In the genomic region with DNA sequence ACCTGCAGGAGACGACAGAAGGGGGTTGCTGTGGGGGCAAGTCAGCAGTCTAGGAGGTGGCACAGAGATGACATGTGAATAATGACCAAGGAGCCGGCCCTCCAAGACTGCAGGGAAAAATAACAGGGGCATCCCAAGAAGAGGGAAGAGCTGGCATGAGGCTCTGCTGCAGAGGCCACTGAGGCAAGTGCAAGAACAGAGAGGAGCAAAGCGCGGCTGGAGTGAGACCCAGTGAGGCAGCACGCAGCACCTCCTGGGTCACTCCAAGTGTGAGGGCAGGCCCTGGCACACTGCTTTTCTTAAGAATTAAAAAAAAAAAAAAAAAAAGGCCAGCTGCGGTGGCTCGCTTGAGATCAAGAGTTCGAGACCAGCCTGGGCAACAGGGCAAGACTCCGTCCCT, we compare ENCODE assay signal across 9 cellular contexts.
DNase-seq lines count a peak whose midpoint lies in the region; ATAC-seq and TF ChIP-seq lines count a peak whose summit lies in the region.
"Had no signal": no experiment of that assay in that cellular context is flagged by ENCODE, and none has a peak within 500 bp of the region (broad histone marks: within the 10 kb centered on the region; RNA-seq: fewer than 3 reads in every experiment).

No MANE protein-coding gene starts in this region.

- no peak overlapping the region for H3K18ac ChIP-seq in mesenchymal stem cell (ENCODE audit: low read depth in 1 of 2, low read length in 2 of 2)

- no peaks in the 10 kb centered on the region for H3K27me3 Mint-ChIP-seq in activated T-cell treated with anti-CD3 and anti-CD28 coated beads, Interleukin-2, amount 50 U/mL, for 72 hours (ENCODE audit: low read depth)
- no peaks in the 10 kb centered on the region for H3K27me3 Mint-ChIP-seq in activated T-helper 2 cell treated with anti-CD3 and anti-CD28 coated beads, Interferon-gamma antibody, Interleukin-2, Interleukin-4, amounts not matched to agents 10 μg/mL and 5 μg/mL and 100 μg/mL, durations not matched to agents 14 hours and 24 hours and 36 hours (ENCODE audit: low read depth)

- H3K79me1 ChIP-seq in mesenchymal stem cell (replicated peaks; ENCODE audit: low read length, poor library complexity, severe bottlenecking), result peaks cover 38% of the 10 kb centered on the region

- TF ChIP-seq CTCF in thyroid gland (IDR thresholded peaks at IDR 0.05), result no peak

- TF ChIP-seq POLR2A in thyroid gland (IDR thresholded peaks at IDR 0.05) (no peak), GM18505 (IDR thresholded peaks at IDR 0.05; ENCODE audit: borderline replicate concordance, extremely low read depth, insufficient read depth, insufficient read length) (no peak)

- no peak overlapping the region for H2BK15ac ChIP-seq in mesenchymal stem cell (ENCODE audit: low read depth, poor library complexity, severe bottlenecking)

- no peak overlapping the region for H3K4ac ChIP-seq in mesenchymal stem cell (ENCODE audit: low read depth in 1 of 2, low read length in 2 of 2)

- no peak for ATAC-seq in activated T-cell treated with anti-CD3 and anti-CD28 coated beads, Interleukin-2, amount 50 U/mL, for 72 hours (replicated peaks in 1 of 2)
- ATAC-seq in GM19397 (IDR thresholded peaks at IDR 0.05; ENCODE audit: unreplicated experiment) (no peak), GM18505 (IDR thresholded peaks at IDR 0.05; ENCODE audit: unreplicated experiment) (no peak)

- peak overlapping the region; percentile 77 to 92 for H3K4me3 Mint-ChIP-seq in activated T-cell treated with anti-CD3 and anti-CD28 coated beads, Interleukin-2, amount 50 U/mL, for 72 hours
- H3K4me3 Mint-ChIP-seq in activated T-helper 2 cell treated with anti-CD3 and anti-CD28 coated beads, Interferon-gamma antibody, Interleukin-2, Interleukin-4, amounts not matched to agents 10 μg/mL and 5 μg/mL and 100 μg/mL, durations not matched to agents 14 hours and 24 hours and 36 hours (ENCODE audit: low read depth), result peak overlapping the region; percentile 69

- H3K27ac ChIP-seq in mesenchymal stem cell (ENCODE audit: low read length, poor library complexity, severe bottlenecking) (no peak overlapping the region), thyroid gland (peak overlapping the region; percentile 26 to 74 (median 69))

- DNase-seq in activated T-cell treated with anti-CD3 and anti-CD28 coated beads, Interleukin-2, amount 50 U/mL, for 72 hours, result no peak
- no peak for DNase-seq in activated T-cell treated with anti-CD3 and anti-CD28 coated beads, Interleukin-2, amount 50 U/mL, for 48 hours
- DNase-seq in activated T-helper 2 cell treated with anti-CD3 and anti-CD28 coated beads, Interferon-gamma antibody, Interleukin-2, Interleukin-4, amounts not matched to agents 10 μg/mL and 5 μg/mL and 100 μg/mL, durations not matched to agents 14 hours and 24 hours and 36 hours (ENCODE audit: low spot score), result no peak
- no peak for DNase-seq in mesenchymal stem cell
- no peak for DNase-seq in thyroid gland
- no peak for DNase-seq in NCI-H82 treated with DMSO at 0.1 percent for 48 hours (lab: John Stamatoyannopoulos, UW; ENCODE audit: unreplicated experiment)
- DNase-seq: NCI-H187 treated with DMSO at 0.1 percent for 48 hours had no signal

- peak overlapping the region; percentile 97 for H3K27ac Mint-ChIP-seq in activated T-cell treated with anti-CD3 and anti-CD28 coated beads, Interleukin-2, amount 50 U/mL, for 72 hours
- H3K27ac Mint-ChIP-seq in activated T-helper 2 cell treated with anti-CD3 and anti-CD28 coated beads, Interferon-gamma antibody, Interleukin-2, Interleukin-4, amounts not matched to agents 10 μg/mL and 5 μg/mL and 100 μg/mL, durations not matched to agents 14 hours and 24 hours and 36 hours, result peak overlapping the region; percentile 91

- no peaks in the 10 kb centered on the region for H3K27me3 ChIP-seq in mesenchymal stem cell (ENCODE audit: control insufficient read depth in 1 of 2, insufficient read depth in 1 of 2, low read length in 2 of 2)
- no peaks in the 10 kb centered on the region for H3K27me3 ChIP-seq in thyroid gland

- H2BK12ac ChIP-seq in mesenchymal stem cell (ENCODE audit: low read length in 2 of 2), result peak overlapping the region in 1 of 2 experiments; percentile 46

- peak overlapping the region; percentile 91 for H3K9ac ChIP-seq in mesenchymal stem cell (ENCODE audit: low read length)

- H4K8ac ChIP-seq in mesenchymal stem cell (ENCODE audit: low read length), result no peak overlapping the region

- intact Hi-C loops in activated T-helper 2 cell treated with anti-CD3 and anti-CD28 coated beads, Interferon-gamma antibody, Interleukin-2, Interleukin-4, amounts not matched to agents 10 μg/mL and 5 μg/mL and 100 μg/mL, durations not matched to agents 14 hours and 24 hours and 36 hours (cut with micrococcal nuclease), result loop anchor here (5.0 kb wide), 1 partner anchor 205 kb away; a partner anchor contains a TSS
- intact Hi-C loops in thyroid gland (cut with DNase I), result loop anchor here (5.0 to 10.0 kb wide), 2 partner anchors 93 to 205 kb away; a partner anchor contains a TSS

- H3K9me3 ChIP-seq in mesenchymal stem cell (ENCODE audit: control insufficient read depth, low read length) (no peaks in the 10 kb centered on the region), thyroid gland (no peaks in the 10 kb centered on the region)

- H2BK120ac ChIP-seq in mesenchymal stem cell (ENCODE audit: low read depth, low read length), result no peak overlapping the region

- no peak overlapping the region for H2AFZ ChIP-seq in mesenchymal stem cell (ENCODE audit: low read depth, low read length)

- no peak overlapping the region for H2AK5ac ChIP-seq in mesenchymal stem cell (ENCODE audit: low read length, severe bottlenecking)

- H3K36me3 Mint-ChIP-seq in activated T-cell treated with anti-CD3 and anti-CD28 coated beads, Interleukin-2, amount 50 U/mL, for 72 hours (ENCODE audit: insufficient read depth in 2 of 2), result peaks cover 0 to 3% of the 10 kb centered on the region in 2 donors
- H3K36me3 Mint-ChIP-seq in activated T-helper 2 cell treated with anti-CD3 and anti-CD28 coated beads, Interferon-gamma antibody, Interleukin-2, Interleukin-4, amounts not matched to agents 10 μg/mL and 5 μg/mL and 100 μg/mL, durations not matched to agents 14 hours and 24 hours and 36 hours (ENCODE audit: low read depth), result peaks cover 13% of the 10 kb centered on the region

- H3K4me1 ChIP-seq in mesenchymal stem cell (ENCODE audit: control insufficient read depth, insufficient read depth, low read depth, low read length) (peaks cover 32% of the 10 kb centered on the region), thyroid gland (peaks cover 39 to 44% of the 10 kb centered on the region in 2 donors)

- H3K4me3 ChIP-seq in mesenchymal stem cell (ENCODE audit: insufficient read depth in 1 of 2, low read depth in 1 of 2, low read length in 2 of 2), result no peak overlapping the region
- H3K4me3 ChIP-seq in thyroid gland (replicated peaks in 1 of 3), result no peak overlapping the region

- H3K9me3 Mint-ChIP-seq in activated T-cell treated with anti-CD3 and anti-CD28 coated beads, Interleukin-2, amount 50 U/mL, for 72 hours, result no peaks in the 10 kb centered on the region
- H3K9me3 Mint-ChIP-seq in activated T-helper 2 cell treated with anti-CD3 and anti-CD28 coated beads, Interferon-gamma antibody, Interleukin-2, Interleukin-4, amounts not matched to agents 10 μg/mL and 5 μg/mL and 100 μg/mL, durations not matched to agents 14 hours and 24 hours and 36 hours, result no peaks in the 10 kb centered on the region

- no peak overlapping the region for H4K91ac ChIP-seq in mesenchymal stem cell (ENCODE audit: low read length)

- no peak overlapping the region for H3K23ac ChIP-seq in mesenchymal stem cell (ENCODE audit: low read length in 2 of 2)

- 92% methylated on average over 5 of the region's 9 CpGs for WGBS in mesenchymal stem cell
- WGBS in thyroid gland, 2 donors, result 90 to 94% methylated on average over 9 of the region's 9 CpGs

- no peak overlapping the region for H2BK5ac ChIP-seq in mesenchymal stem cell (ENCODE audit: low read depth, low read length, poor library complexity, severe bottlenecking)

- H3K4me1 Mint-ChIP-seq in activated T-cell treated with anti-CD3 and anti-CD28 coated beads, Interleukin-2, amount 50 U/mL, for 72 hours (ENCODE audit: low read depth), result peaks cover 82% of the 10 kb centered on the region
- peaks cover 57% of the 10 kb centered on the region for H3K4me1 Mint-ChIP-seq in activated T-helper 2 cell treated with anti-CD3 and anti-CD28 coated beads, Interferon-gamma antibody, Interleukin-2, Interleukin-4, amounts not matched to agents 10 μg/mL and 5 μg/mL and 100 μg/mL, durations not matched to agents 14 hours and 24 hours and 36 hours (ENCODE audit: low read depth)

- H3K14ac ChIP-seq in mesenchymal stem cell (ENCODE audit: low read length in 2 of 2), result no peak overlapping the region

- H3K4me2 ChIP-seq in mesenchymal stem cell (ENCODE audit: low read length, poor library complexity, severe bottlenecking), result no peak overlapping the region

- H3K36me3 ChIP-seq in mesenchymal stem cell (ENCODE audit: control insufficient read depth in 1 of 2, insufficient read depth in 2 of 2, low read depth in 1 of 2, low read length in 2 of 2) (peaks cover 18 to 19% of the 10 kb centered on the region in 2 experiments), thyroid gland (no peaks in the 10 kb centered on the region)
